11 cellular contexts compared by ENCODE assay signal in the genomic region with DNA sequence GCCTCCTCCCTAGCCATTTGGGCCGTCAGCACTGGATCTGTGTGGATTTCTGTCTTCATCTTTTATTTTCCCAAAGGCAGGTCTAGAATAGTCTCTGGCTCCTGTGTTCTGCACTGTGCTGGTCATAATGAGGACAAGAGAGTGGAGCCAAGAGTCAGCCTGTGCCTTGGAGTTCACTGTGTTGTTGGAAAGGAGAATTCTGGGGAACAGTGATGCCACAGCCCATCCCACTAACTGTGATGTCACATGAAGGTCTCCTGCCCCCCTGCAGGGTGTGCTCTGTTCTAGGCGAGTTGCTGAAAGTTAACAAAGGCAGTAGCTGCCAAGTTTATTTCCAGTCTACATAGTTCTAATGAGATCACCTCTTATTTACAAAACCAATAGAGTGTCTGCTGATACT.
DNase-seq lines count a peak whose midpoint lies in the region; ATAC-seq, FAIRE-seq and TF ChIP-seq lines count a peak whose summit lies in the region.
"Had no signal": no experiment of that assay in that cellular context is flagged by ENCODE, and none has a peak within 500 bp of the region (broad histone marks: within the 10 kb centered on the region; RNA-seq: fewer than 3 reads in every experiment).

No MANE protein-coding gene starts in this region.

- no peak overlapping the region for H3K14ac ChIP-seq in H9 (ENCODE audit: insufficient read depth, low read length)

- no peaks in the 10 kb centered on the region for H3K36me3 ChIP-seq in left ventricle myocardium inferior

- ATAC-seq in stimulated activated memory B cell treated with anti-CD40 and anti-IgM and Interleukin-4, amounts not matched to agents 10 μg/mL and 1 μg/mL and 100 μg/mL, for 72 hours = peak; percentile 4
- ATAC-seq in HG02642 (IDR thresholded peaks at IDR 0.05; ENCODE audit: poor library complexity, unreplicated experiment) = no peak
- ATAC-seq: stimulated activated naive CD8-positive, alpha-beta T cell treated with anti-CD3 and anti-CD28 coated beads, Interleukin-15, Interleukin-2, amounts not matched to agents 100 U/mL and 50 U/mL, for 24 hours had no signal

- no peak overlapping the region for H3K4me2 ChIP-seq in H9 (ENCODE audit: insufficient read depth, insufficient read length, low read length)

- H3K56ac ChIP-seq in H9 (ENCODE audit: insufficient read length, low read depth, low read length) = no peak overlapping the region

- H3K36me3 Mint-ChIP-seq in H9 (ENCODE audit: insufficient read depth in 1 of 3, low read depth in 3 of 3) = peaks cover 7 to 34% (median 19%) of the 10 kb centered on the region in 3 experiments
- H3K36me3 Mint-ChIP-seq in brain = peaks cover 29% of the 10 kb centered on the region
- no peaks in the 10 kb centered on the region for H3K36me3 Mint-ChIP-seq in stimulated activated memory B cell treated with anti-CD40 and anti-IgM and Interleukin-4, amounts not matched to agents 10 μg/mL and 1 μg/mL and 100 μg/mL, for 72 hours
- H3K36me3 Mint-ChIP-seq: memory B cell had no signal

- H4K91ac ChIP-seq in H9 (ENCODE audit: insufficient read length, low read depth, low read length) = no peak overlapping the region

- no peak overlapping the region for H3K23ac ChIP-seq in H9 (ENCODE audit: insufficient read length, low read depth, low read length)

- H3T11ph ChIP-seq in H9 (ENCODE audit: low read length) = no peak overlapping the region

- H3K23me2 ChIP-seq in H9 (ENCODE audit: insufficient read length, low read depth, low read length, poor library complexity, severe bottlenecking) = no peaks in the 10 kb centered on the region

- no peaks in the 10 kb centered on the region for H3K79me1 ChIP-seq in H9 (ENCODE audit: insufficient read depth, low read depth, low read length, poor library complexity, severe bottlenecking)

- H3K27ac Mint-ChIP-seq in H9 (peak overlapping the region in 2 of 3 experiments; percentile 16 to 38; a peak in 1 of 7 replicates), brain (peak overlapping the region in 4 of 5 experiments; percentile 57 to 92 (median 74))
- H3K27ac Mint-ChIP-seq in stimulated activated memory B cell treated with anti-CD40 and anti-IgM and Interleukin-4, amounts not matched to agents 10 μg/mL and 1 μg/mL and 100 μg/mL, for 72 hours = no peak overlapping the region
- H3K27ac Mint-ChIP-seq: memory B cell had no signal

- DNase-seq in H9 (no peak), left ventricle myocardium inferior (peak; percentile 26), NCI-H2227 (lab: John Stamatoyannopoulos, UW; ENCODE audit: unreplicated experiment) (no peak), urothelium cell line (ENCODE audit: low spot score) (no peak)
- no peak for DNase-seq in central memory CD4-positive, alpha-beta T cell
- DNase-seq: stimulated activated naive CD8-positive, alpha-beta T cell treated with anti-CD3 and anti-CD28 coated beads, Interleukin-15, Interleukin-2, amounts not matched to agents 100 U/mL and 50 U/mL, for 24 hours had no signal

- H3K18ac ChIP-seq in H9 (ENCODE audit: insufficient read length, low read depth, low read length) = no peak overlapping the region

- H3K27me3 Mint-ChIP-seq in H9 (ENCODE audit: low read depth) (no peaks in the 10 kb centered on the region), brain (no peaks in the 10 kb centered on the region)
- no peaks in the 10 kb centered on the region for H3K27me3 Mint-ChIP-seq in stimulated activated memory B cell treated with anti-CD40 and anti-IgM and Interleukin-4, amounts not matched to agents 10 μg/mL and 1 μg/mL and 100 μg/mL, for 72 hours

- no peaks in the 10 kb centered on the region for H3K79me2 ChIP-seq in H9 (ENCODE audit: insufficient read depth, low read length)

- H3K9me3 ChIP-seq in H9 (ENCODE audit: control insufficient read depth, low read depth, low read length) (no peaks in the 10 kb centered on the region), left ventricle myocardium inferior (replicated peaks) (no peaks in the 10 kb centered on the region)

- no CpG with 5 or more reads among the region's 2 CpGs for WGBS in H9 (ENCODE audit: extremely low coverage, insufficient read length, low lambda C conversion rate)

- no peak overlapping the region for H3K4me3 Mint-ChIP-seq in H9
- H3K4me3 Mint-ChIP-seq in brain = peak overlapping the region in 1 of 5 experiments; percentile 13
- H3K4me3 Mint-ChIP-seq in stimulated activated memory B cell treated with anti-CD40 and anti-IgM and Interleukin-4, amounts not matched to agents 10 μg/mL and 1 μg/mL and 100 μg/mL, for 72 hours = no peak overlapping the region
- H3K4me3 Mint-ChIP-seq: memory B cell had no signal

- no peaks in the 10 kb centered on the region for H4K20me1 ChIP-seq in H9 (ENCODE audit: control insufficient read depth, insufficient read depth, insufficient read length)

- H3K4me3 ChIP-seq in left ventricle myocardium inferior = no peak overlapping the region

- no peak overlapping the region for H2BK12ac ChIP-seq in H9 (ENCODE audit: insufficient read length, low read depth, low read length)

- peaks cover 6% of the 10 kb centered on the region; the same call in 1 of the 2 replicates for H3K4me1 ChIP-seq in H9 (ENCODE audit: insufficient read depth, low read length)
- H3K4me1 ChIP-seq in left ventricle myocardium inferior = peaks cover 38% of the 10 kb centered on the region

- TF ChIP-seq CTCF in H9 (conservative IDR thresholded peaks at IDR 0.05) (no peak), brain (conservative IDR thresholded peaks at IDR 0.05) (no peak), left ventricle myocardium inferior (IDR thresholded peaks at IDR 0.05; ENCODE audit: borderline replicate concordance) (peak; percentile 36)

- H4K8ac ChIP-seq in H9 (replicated peaks; ENCODE audit: insufficient read length, low read depth, low read length) = no peak overlapping the region

- no peak overlapping the region for H3K4ac ChIP-seq in H9 (ENCODE audit: low read depth, low read length)

- peaks cover 11 to 12% of the 10 kb centered on the region in 2 experiments for H3K9me3 Mint-ChIP-seq in H9
- peaks cover 3 to 17% (median 5%) of the 10 kb centered on the region in 5 experiments for H3K9me3 Mint-ChIP-seq in brain
- no peaks in the 10 kb centered on the region for H3K9me3 Mint-ChIP-seq in stimulated activated memory B cell treated with anti-CD40 and anti-IgM and Interleukin-4, amounts not matched to agents 10 μg/mL and 1 μg/mL and 100 μg/mL, for 72 hours
- H3K9me3 Mint-ChIP-seq: memory B cell had no signal

- H2AK5ac ChIP-seq in H9 (ENCODE audit: insufficient read length, low read length) = no peak overlapping the region

- H3K27ac ChIP-seq in H9 (ENCODE audit: insufficient read length, low read depth, low read length) (no peak overlapping the region), left ventricle myocardium inferior (replicated peaks) (peak overlapping the region; percentile 80)

- H2AFZ ChIP-seq in H9 (ENCODE audit: low read length) = no peak overlapping the region

- H2BK120ac ChIP-seq in H9 (ENCODE audit: low read depth, low read length, poor library complexity, severe bottlenecking) = no peak overlapping the region

- H2BK15ac ChIP-seq in H9 (ENCODE audit: low read depth, low read length) = no peak overlapping the region

- intact Hi-C loops in left ventricle myocardium inferior (cut with micrococcal nuclease) = no loop called here

- H4K5ac ChIP-seq in H9 (ENCODE audit: insufficient read length, low read depth, low read length) = no peak overlapping the region

- no peak for FAIRE-seq in urothelium cell line (lab: Jason Lieb, UNC)
- FAIRE-seq: endometrium had no signal

- H3K4me1 Mint-ChIP-seq in H9 = peaks cover 33 to 39% of the 10 kb centered on the region in 2 experiments
- H3K4me1 Mint-ChIP-seq in brain = peaks cover 55% of the 10 kb centered on the region
- H3K4me1 Mint-ChIP-seq in stimulated activated memory B cell treated with anti-CD40 and anti-IgM and Interleukin-4, amounts not matched to agents 10 μg/mL and 1 μg/mL and 100 μg/mL, for 72 hours = no peaks in the 10 kb centered on the region
- H3K4me1 Mint-ChIP-seq: memory B cell had no signal

- no peak overlapping the region for H2BK20ac ChIP-seq in H9 (ENCODE audit: low read depth, low read length, poor library complexity, severe bottlenecking)

- no peak overlapping the region for H2BK5ac ChIP-seq in H9 (ENCODE audit: insufficient read length, low read length)

- H3K9ac ChIP-seq in H9 (ENCODE audit: extremely low read depth, insufficient read length, low read length) = no peak overlapping the region

- H3K27me3 ChIP-seq in H9 (ENCODE audit: insufficient read depth, low read length) = no peaks in the 10 kb centered on the region
- no peaks in the 10 kb centered on the region for H3K27me3 ChIP-seq in left ventricle myocardium inferior (ENCODE audit: low read depth)
